Comparison of ENCODE assay signal across 11 cellular contexts in the genomic region with DNA sequence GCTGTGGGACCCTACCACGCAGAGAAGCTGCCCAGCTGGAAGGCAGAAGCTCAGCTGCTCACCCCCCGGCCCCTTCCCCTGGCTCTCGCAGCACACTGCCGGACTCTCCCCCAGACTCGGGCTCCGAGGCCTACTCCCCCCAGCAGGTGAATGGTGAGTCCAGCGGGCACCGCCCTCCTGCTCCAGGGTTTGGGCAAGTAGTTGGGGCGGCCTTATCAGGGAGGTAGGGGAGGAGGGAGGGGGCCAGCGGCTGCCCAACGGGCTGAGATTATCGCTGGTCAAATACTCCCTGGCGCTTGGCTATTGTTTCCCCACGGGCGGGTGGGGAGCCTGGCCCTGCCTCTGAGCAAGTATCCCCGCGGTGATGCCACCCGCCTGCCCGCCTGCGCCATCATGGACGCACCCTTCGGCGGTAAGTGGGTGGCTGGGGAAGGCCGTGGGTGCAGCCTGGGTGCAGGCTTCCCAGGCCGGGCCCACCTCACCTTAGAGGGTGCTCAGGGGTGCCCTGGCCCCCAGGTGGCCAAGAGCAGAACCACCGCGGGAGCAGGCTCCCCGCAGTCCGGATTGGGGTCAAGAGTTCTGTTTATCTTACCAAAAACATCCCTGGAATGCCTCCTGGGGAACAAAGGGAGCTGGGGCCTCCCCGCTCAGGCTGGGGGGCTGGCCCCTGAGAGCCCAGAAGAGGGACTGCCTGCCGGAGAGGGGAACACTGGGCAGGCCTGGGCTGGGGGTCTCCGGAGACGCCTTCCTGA. TPM values are rescaled to one million over a fixed set of nuclear protein-coding genes. Genes with fewer than 3 reads are reported as not detected.
A peak's percentile ranks its signal among the peaks of the same experiment; 100 is the strongest.
DNase-seq lines count a peak whose midpoint lies in the region; ATAC-seq and TF ChIP-seq lines count a peak whose summit lies in the region.
"Had no signal": no experiment of that assay in that cellular context is flagged by ENCODE, and none has a peak within 500 bp of the region (broad histone marks: within the 10 kb centered on the region; RNA-seq: fewer than 3 reads in every experiment).

No MANE protein-coding gene starts in this region.

- H2BK15ac ChIP-seq in IMR-90 (ENCODE audit: low read depth, low read length), result no peak overlapping the region

- no TSS peak for BruUV-seq in IMR-90 (replicated peaks; lab: Mats Ljungman, UMichigan)

- H3K9me1 ChIP-seq in IMR-90 (ENCODE audit: insufficient read depth, low read length), result no peaks in the 10 kb centered on the region

- in situ Hi-C loops in IMR-90 (cut with MboI; ENCODE audit: low sequenced_read_pairs), result no loop called here

- no peaks in the 10 kb centered on the region for H3K9me2 ChIP-seq in hepatocyte (replicated peaks; ENCODE audit: insufficient read depth)

- H3K4me2 ChIP-seq in IMR-90 (ENCODE audit: low read depth, low read length) (peak overlapping the region; percentile 14), hepatocyte (peak overlapping the region; percentile 58)

- dilution Hi-C loops in IMR-90 (cut with HindIII; ENCODE audit: low sequenced_read_pairs, unreplicated experiment), result no loop called here

- H2BK5ac ChIP-seq in IMR-90 (ENCODE audit: low read depth, low read length, poor library complexity, severe bottlenecking), result peak overlapping the region; percentile 39

- CTCF ChIA-PET in AG04449 (lab: Yijun Ruan, JAX), result interaction anchor here (0.8 to 12.8 kb wide), 4 partner anchors 13 to 46 kb away, joined by 3 to 97 read pairs (median 5); no protein-coding TSS in a partner anchor
- CTCF ChIA-PET in IMR-90 (lab: Yijun Ruan, JAX), result interaction anchor here (0.6 kb wide), 1 partner anchor 58 kb away, joined by 3 read pairs; no protein-coding TSS in a partner anchor

- peak overlapping the region; percentile 81 for H4K91ac ChIP-seq in IMR-90 (ENCODE audit: insufficient read depth, low read depth, low read length)

- H3K9me3 ChIP-seq in IMR-90 (ENCODE audit: control insufficient read depth, insufficient read depth, low read length), result no peaks in the 10 kb centered on the region
- H3K9me3 ChIP-seq in hepatocyte (ENCODE audit: low read depth), result no peaks in the 10 kb centered on the region
- H3K9me3 ChIP-seq: vagina had no signal

- intact Hi-C loops in IMR-90 (cut with micrococcal nuclease), result no loop called here

- H4K5ac ChIP-seq in IMR-90 (ENCODE audit: low read depth, low read length), result peak overlapping the region; percentile 88; the same call in 1 of the 2 replicates

- 0 out of 2 replicates have a peak overlapping the region, but pooled peaks have one; percentile 22 for H3K14ac ChIP-seq in IMR-90 (replicated peaks; ENCODE audit: low read depth, low read length)

- no peak overlapping the region for H3K56ac ChIP-seq in IMR-90 (ENCODE audit: extremely low read depth, insufficient read depth, low read length)

- H3K4me1 ChIP-seq in IMR-90 (ENCODE audit: control insufficient read depth, insufficient read depth, low read length) (peaks cover 10% of the 10 kb centered on the region), hepatocyte (ENCODE audit: insufficient read depth) (peaks cover 78% of the 10 kb centered on the region)
- H3K4me1 ChIP-seq: vagina had no signal

- peak overlapping the region; percentile 59; the same call in 1 of the 2 replicates for H2AK5ac ChIP-seq in IMR-90 (ENCODE audit: low read depth, low read length)

- peak overlapping the region; percentile 88 for H2AK9ac ChIP-seq in IMR-90 (replicated peaks; ENCODE audit: low read depth, low read length, poor library complexity)

- H3K18ac ChIP-seq in IMR-90 (ENCODE audit: low read depth, low read length), result peak overlapping the region; percentile 54; the same call in 1 of the 2 replicates

- H3K79me2 ChIP-seq in hepatocyte, result peaks cover 21% of the 10 kb centered on the region

- H3K4me3 ChIP-seq in AG04449 (ENCODE audit: low read depth, low read length) (no peak overlapping the region), IMR-90 (ENCODE audit: insufficient read depth, low read depth, low read length) (no peak overlapping the region), hepatocyte (no peak overlapping the region)
- H3K4me3 ChIP-seq: vagina had no signal

- peak overlapping the region; percentile 35; the same call in 1 of the 2 replicates for H3K9ac ChIP-seq in IMR-90 (ENCODE audit: low read depth, low read length)

- no peak for TF ChIP-seq POLR2A in IMR-90 (IDR thresholded peaks at IDR 0.05; ENCODE audit: low read depth, low read length)

- DNase-seq in AG04449 (ENCODE audit: low read depth, low spot score) (no peak), IMR-90 (peak; percentile 48), hepatocyte (ENCODE audit: low spot score) (peak; percentile 59), left lobe of liver (ENCODE audit: low spot score) (no peak), Kasumi-1 (lab: John Stamatoyannopoulos, UW) (no peak)
- DNase-seq: activated T-cell treated with anti-CD3 and anti-CD28 coated beads for 4 hours, AML-193, head of caudate nucleus, T-helper 9 cell had no signal

- no peaks in the 10 kb centered on the region for H3K36me3 ChIP-seq in IMR-90 (ENCODE audit: control insufficient read depth, insufficient read depth, low read length)
- H3K36me3 ChIP-seq in hepatocyte (replicated peaks; ENCODE audit: insufficient read depth, low read depth), result no peaks in the 10 kb centered on the region
- H3K36me3 ChIP-seq: vagina had no signal

- no peak overlapping the region for H3K23ac ChIP-seq in IMR-90 (ENCODE audit: low read depth, low read length)

- H4K8ac ChIP-seq in IMR-90 (ENCODE audit: low read depth in 2 of 2, low read length in 2 of 2), result peak overlapping the region; percentile 67 to 92

- H2AFZ ChIP-seq in IMR-90 (replicated peaks; ENCODE audit: low read length, poor library complexity), result peak overlapping the region; percentile 78
- H2AFZ ChIP-seq in hepatocyte, result no peak overlapping the region

- no peak for TF ChIP-seq RAD21 in IMR-90 (IDR thresholded peaks at IDR 0.05; ENCODE audit: low read length)

- peak overlapping the region; percentile 65 for H3K4ac ChIP-seq in IMR-90 (ENCODE audit: low read depth, low read length)

- TF ChIP-seq CTCF in AG04449 (IDR thresholded peaks at IDR 0.05; ENCODE audit: insufficient read depth, low read length, missing control alignments) (peak; percentile 48), IMR-90 (conservative IDR thresholded peaks at IDR 0.05; ENCODE audit: low read depth, low read length) (peak; percentile 47), hepatocyte (IDR thresholded peaks at IDR 0.05; ENCODE audit: poor library complexity) (peak; percentile 42)

- H2BK120ac ChIP-seq in IMR-90 (ENCODE audit: low read depth, low read length), result 0 out of 2 replicates have a peak overlapping the region, but pooled peaks have one; percentile 48

- 61% methylated on average over 10 of the region's 33 CpGs; no CpG with 5 or more reads in 1 of the 2 experiments for WGBS in IMR-90 (ENCODE audit: extremely low coverage in 2 of 2, insufficient read length in 1 of 2), 2 experiments
- 60% methylated on average over 30 of the region's 33 CpGs for WGBS in hepatocyte (ENCODE audit: low lambda C conversion rate, missing lambda C conversion rate)

- H3K27ac ChIP-seq in IMR-90 (ENCODE audit: insufficient read depth, low read length) (peak overlapping the region; percentile 49), hepatocyte (peak overlapping the region; percentile 75)
- H3K27ac ChIP-seq: vagina had no signal

- ATAC-seq in IMR-90 (ENCODE audit: low read depth), result peak; percentile 80
- no peak for ATAC-seq in HG02852 (IDR thresholded peaks at IDR 0.05; ENCODE audit: unreplicated experiment)
- ATAC-seq in left lobe of liver, result no peak

- POLR2A ChIA-PET in AG04449 (lab: Yijun Ruan, JAX), result no interaction called here
- POLR2A ChIA-PET in IMR-90 (lab: Charles Lee; ENCODE audit: unreplicated experiment), result no interaction called here

- H2BK20ac ChIP-seq in IMR-90 (ENCODE audit: low read depth, low read length), result no peak overlapping the region

- H3K79me1 ChIP-seq in IMR-90 (ENCODE audit: low read depth in 1 of 2, low read length in 2 of 2), result no peaks in the 10 kb centered on the region; a peak in 1 of 4 replicates

- H4K20me1 ChIP-seq in IMR-90 (ENCODE audit: insufficient read depth, low read length), result no peaks in the 10 kb centered on the region
- H4K20me1 ChIP-seq in hepatocyte (ENCODE audit: insufficient read depth, poor library complexity, severe bottlenecking), result no peaks in the 10 kb centered on the region

- H3K27me3 ChIP-seq in IMR-90 (ENCODE audit: control insufficient read depth, insufficient read depth, low read length), result no peaks in the 10 kb centered on the region
- H3K27me3 ChIP-seq in hepatocyte, result no peaks in the 10 kb centered on the region
- H3K27me3 ChIP-seq: vagina had no signal

RNA-seq across cellular contexts. Expression of a gene that starts 16.9 kb away (rescaled TPM):
- total RNA-seq in IMR-90 (2012; rRNA removed) (1.6 and 1.7 TPM in 2 replicates), hepatocyte (42.2 and 57.3 TPM in 2 replicates), left lobe of liver (15.9 TPM)
- polyA plus RNA-seq in IMR-90 (2012; rRNA removed) (10.6 and 10.7 TPM in 2 replicates), hepatocyte (96.7 and 115 TPM in 2 replicates)
- 6.1 and 9.3 TPM in 2 replicates for polyA plus RNA-seq in IMR-90 (2012; cell fraction: cytosol; rRNA removed)
- polyA plus RNA-seq in IMR-90 (2012; cell fraction: nucleus; rRNA removed; ENCODE audit: low replicate concordance), result 31.2 and 47.2 TPM in 2 replicates

RNA-seq across cellular contexts. Expression of a gene that starts 23.1 kb away (rescaled TPM):
- total RNA-seq in IMR-90 (2012; rRNA removed) (70.0 and 107 TPM in 2 replicates), hepatocyte (64.7 and 90.9 TPM in 2 replicates), left lobe of liver (58.5 TPM)
- polyA plus RNA-seq in IMR-90 (2012; rRNA removed) (280 and 290 TPM in 2 replicates), hepatocyte (253 and 255 TPM in 2 replicates)
- 196 and 200 TPM in 2 replicates for polyA plus RNA-seq in IMR-90 (2012; cell fraction: cytosol; rRNA removed)
- 40.4 and 104 TPM in 2 replicates for polyA plus RNA-seq in IMR-90 (2012; cell fraction: nucleus; rRNA removed; ENCODE audit: low replicate concordance)

RNA-seq across cellular contexts. Expression of a gene that starts 23.4 kb away (rescaled TPM):
- total RNA-seq in IMR-90 (2012; rRNA removed) (41.9 and 43.9 TPM in 2 replicates), hepatocyte (14.2 and 15.4 TPM in 2 replicates), left lobe of liver (5.1 TPM)
- polyA plus RNA-seq in IMR-90 (2012; rRNA removed) (21.3 and 23.0 TPM in 2 replicates), hepatocyte (13.6 and 21.0 TPM in 2 replicates)
- 15.5 and 18.0 TPM in 2 replicates for polyA plus RNA-seq in IMR-90 (2012; cell fraction: cytosol; rRNA removed)
- polyA plus RNA-seq in IMR-90 (2012; cell fraction: nucleus; rRNA removed; ENCODE audit: low replicate concordance), result 6.4 and 7.0 TPM in 2 replicates

RNA-seq across cellular contexts. Expression of a gene that starts 47.5 kb away (rescaled TPM):
- total RNA-seq in IMR-90 (2012; rRNA removed), result 16.3 and 16.9 TPM in 2 replicates
- polyA plus RNA-seq in IMR-90 (2012; rRNA removed), result 17.6 and 18.4 TPM in 2 replicates
- 15.8 and 19.2 TPM in 2 replicates for polyA plus RNA-seq in IMR-90 (2012; cell fraction: cytosol; rRNA removed)
- polyA plus RNA-seq in IMR-90 (2012; cell fraction: nucleus; rRNA removed; ENCODE audit: low replicate concordance), result 29.9 and 31.1 TPM in 2 replicates
- total RNA-seq in hepatocyte, result 151 and 159 TPM in 2 replicates
- 218 and 230 TPM in 2 replicates for polyA plus RNA-seq in hepatocyte
- 34.6 TPM for total RNA-seq in left lobe of liver

RNA-seq across cellular contexts. Expression of a gene that starts 58.8 kb away (rescaled TPM):
- 31.9 and 33.3 TPM in 2 replicates for total RNA-seq in IMR-90 (2012; rRNA removed)
- 88.4 and 98.4 TPM in 2 replicates for polyA plus RNA-seq in IMR-90 (2012; rRNA removed)
- polyA plus RNA-seq in IMR-90 (2012; cell fraction: cytosol; rRNA removed), result 45.4 and 87.9 TPM in 2 replicates
- 69.4 and 94.9 TPM in 2 replicates for polyA plus RNA-seq in IMR-90 (2012; cell fraction: nucleus; rRNA removed; ENCODE audit: low replicate concordance)
- 256 and 317 TPM in 2 replicates for total RNA-seq in hepatocyte
- 277 and 356 TPM in 2 replicates for polyA plus RNA-seq in hepatocyte
- total RNA-seq in left lobe of liver, result 113 TPM

Comparison
In these comparisons a context has a peak if more than half of its experiments do, and no peak if none do; other contexts are left out.
1. DNase-seq: peak in IMR-90 (single experiment) and hepatocyte (single experiment); none in AG04449 (single experiment), left lobe of liver (single experiment) and Kasumi-1 (0 of 2).
2. Peak in every context shown above with its lines, with median percentiles within 50 percentile points of each other: CTCF ChIP-seq.